Comparison of ENCODE assay signal across 1 cellular context in genomic region chr19:31350693-31351211, GRCh38.
A peak's percentile ranks its signal among the peaks of the same experiment; 100 is the strongest.
TF ChIP-seq lines count a peak whose summit lies in the region.

No MANE protein-coding gene starts in this region.

TF ChIP-seq in HEK293, 187 proteins besides CTCF, POLR2A, EP300 and RAD21 (continued from another document and continues in another):
- TF ChIP-seq ZNF654 (tag by site-specific recombination; IDR thresholded peaks at IDR 0.05; ENCODE audit: low read depth) = no peak; the same call in 1 of the 2 replicates
- TF ChIP-seq ZNF341 (tag by site-specific recombination; IDR thresholded peaks at IDR 0.05; ENCODE audit: low read depth) = no peak
- TF ChIP-seq SP2 (tag by site-specific recombination; IDR thresholded peaks at IDR 0.05) = peak; percentile 24
- no peak for TF ChIP-seq ZNF777 (tag by site-specific recombination; IDR thresholded peaks at IDR 0.05; ENCODE audit: borderline replicate concordance)
- TF ChIP-seq ZBTB17 (tag by site-specific recombination; IDR thresholded peaks at IDR 0.05) = 0 out of 2 replicates have a peak, but pooled peaks have one; percentile 19
- peak; percentile 60; the same call in 1 of the 2 replicates for TF ChIP-seq ZBTB20 (tag by site-specific recombination; IDR thresholded peaks at IDR 0.05)
- no peak for TF ChIP-seq HIC1 (tag by site-specific recombination; IDR thresholded peaks at IDR 0.05)
- peak; percentile 98 for TF ChIP-seq ZNF335 (tag by site-specific recombination; conservative IDR thresholded peaks at IDR 0.05)
- no peak for TF ChIP-seq ZNF10 (tag by site-specific recombination; IDR thresholded peaks at IDR 0.05)
- TF ChIP-seq ZFP69B (tag by site-specific recombination; IDR thresholded peaks at IDR 0.05) = peak; percentile 80; the same call in 1 of the 2 replicates
- TF ChIP-seq ZBTB26 (tag by site-specific recombination; optimal IDR thresholded peaks at IDR 0.05) = peak; percentile 37
- no peak for TF ChIP-seq KLF7 (tag by site-specific recombination; IDR thresholded peaks at IDR 0.05; ENCODE audit: borderline replicate concordance)
- TF ChIP-seq ZEB2 (tag by site-specific recombination; IDR thresholded peaks at IDR 0.05) = peak; percentile 41; the same call in 1 of the 2 replicates
- TF ChIP-seq PRDM6 (tag by site-specific recombination; IDR thresholded peaks at IDR 0.05) = no peak
- no peak for TF ChIP-seq SETDB1 (IDR thresholded peaks at IDR 0.05; ENCODE audit: insufficient read length, low read length)
- 0 out of 2 replicates have a peak, but pooled peaks have one; percentile 48 for TF ChIP-seq BCL11B (tag by site-specific recombination; IDR thresholded peaks at IDR 0.05; ENCODE audit: low read depth)
- no peak for TF ChIP-seq ZNF174 (tag by site-specific recombination; IDR thresholded peaks at IDR 0.05)
- no peak for TF ChIP-seq ZNF488 (tag by site-specific recombination; IDR thresholded peaks at IDR 0.05)
- TF ChIP-seq KLF16 (tag by site-specific recombination; IDR thresholded peaks at IDR 0.05) = peak; percentile 46; the same call in 1 of the 2 replicates
- TF ChIP-seq ZNF596 (tag by site-specific recombination; IDR thresholded peaks at IDR 0.05) = peak; percentile 5; the same call in 1 of the 2 replicates
- TF ChIP-seq EGR2 (tag by site-specific recombination; IDR thresholded peaks at IDR 0.05; ENCODE audit: low read depth) = peak; percentile 43
- no peak for TF ChIP-seq ZBTB48 (tag by site-specific recombination; IDR thresholded peaks at IDR 0.05)
- no peak for TF ChIP-seq ZNF394 (tag by site-specific recombination; IDR thresholded peaks at IDR 0.05; ENCODE audit: borderline replicate concordance)
- TF ChIP-seq KLF10 (tag by site-specific recombination; IDR thresholded peaks at IDR 0.05) = no peak
- no peak for TF ChIP-seq ZNF837 (tag by site-specific recombination; IDR thresholded peaks at IDR 0.05)
- TF ChIP-seq MYNN (tag by site-specific recombination; IDR thresholded peaks at IDR 0.05; ENCODE audit: borderline replicate concordance) = no peak
- TF ChIP-seq ZNF585B (tag by site-specific recombination; IDR thresholded peaks at IDR 0.05) = no peak
- TF ChIP-seq ZNF530 (tag by site-specific recombination; IDR thresholded peaks at IDR 0.05; ENCODE audit: low read depth) = no peak
- no peak for TF ChIP-seq ZNF624 (tag by site-specific recombination; IDR thresholded peaks at IDR 0.05)
- TF ChIP-seq ZFP37 (tag by site-specific recombination; IDR thresholded peaks at IDR 0.05) = no peak
- TF ChIP-seq ZNF639 (tag by site-specific recombination; IDR thresholded peaks at IDR 0.05) = no peak
- TF ChIP-seq ZNF37A (tag by site-specific recombination; IDR thresholded peaks at IDR 0.05) = no peak
- TF ChIP-seq ZNF112 (tag by site-specific recombination; IDR thresholded peaks at IDR 0.05) = no peak
- no peak for TF ChIP-seq ZNF248 (tag by site-specific recombination; IDR thresholded peaks at IDR 0.05)
- no peak for TF ChIP-seq ZNF157 (tag by site-specific recombination; IDR thresholded peaks at IDR 0.05)
- TF ChIP-seq YY1 (tag by site-specific recombination; IDR thresholded peaks at IDR 0.05) = no peak
- TF ChIP-seq ZSCAN4 (tag by site-specific recombination; IDR thresholded peaks at IDR 0.05) = 0 out of 2 replicates have a peak, but pooled peaks have one; percentile 13
- peak; percentile 40; the same call in 1 of the 2 replicates for TF ChIP-seq ZBTB7A (tag by site-specific recombination; IDR thresholded peaks at IDR 0.05; ENCODE audit: low read depth)
- TF ChIP-seq HOXA7 (CRISPR knock-in tag; IDR thresholded peaks at IDR 0.05; ENCODE audit: borderline replicate concordance) = 0 out of 2 replicates have a peak, but pooled peaks have one; percentile 4
- TF ChIP-seq ZFP41 (tag by site-specific recombination; IDR thresholded peaks at IDR 0.05; ENCODE audit: borderline replicate concordance) = no peak
- 0 out of 2 replicates have a peak, but pooled peaks have one; percentile 25 for TF ChIP-seq ZNF391 (tag by site-specific recombination; IDR thresholded peaks at IDR 0.05; ENCODE audit: borderline replicate concordance, low read depth)
- TF ChIP-seq ZNF132 (tag by site-specific recombination; IDR thresholded peaks at IDR 0.05; ENCODE audit: borderline replicate concordance) = no peak
- peak; percentile 69 for TF ChIP-seq PRDM10 (tag by site-specific recombination; IDR thresholded peaks at IDR 0.05)
- no peak for TF ChIP-seq ZNF16 (tag by site-specific recombination; IDR thresholded peaks at IDR 0.05; ENCODE audit: low read depth)
- no peak for TF ChIP-seq ZBTB1 (tag by site-specific recombination; IDR thresholded peaks at IDR 0.05)
- no peak for TF ChIP-seq ZIC2 (tag by site-specific recombination; IDR thresholded peaks at IDR 0.05)
- no peak for TF ChIP-seq ZNF266 (tag by site-specific recombination; IDR thresholded peaks at IDR 0.05; ENCODE audit: low read depth)
- no peak for TF ChIP-seq ZNF768 (tag by site-specific recombination; IDR thresholded peaks at IDR 0.05)
- TF ChIP-seq RBAK (tag by site-specific recombination; IDR thresholded peaks at IDR 0.05) = no peak
- no peak for TF ChIP-seq PBX3 (CRISPR knock-in tag; IDR thresholded peaks at IDR 0.05)
- no peak for TF ChIP-seq ZNF843 (tag by site-specific recombination; IDR thresholded peaks at IDR 0.05)
- no peak for TF ChIP-seq KLF17 (tag by site-specific recombination; IDR thresholded peaks at IDR 0.05)
- no peak for TF ChIP-seq ZNF416 (tag by site-specific recombination; IDR thresholded peaks at IDR 0.05)
